In the genomic region with DNA sequence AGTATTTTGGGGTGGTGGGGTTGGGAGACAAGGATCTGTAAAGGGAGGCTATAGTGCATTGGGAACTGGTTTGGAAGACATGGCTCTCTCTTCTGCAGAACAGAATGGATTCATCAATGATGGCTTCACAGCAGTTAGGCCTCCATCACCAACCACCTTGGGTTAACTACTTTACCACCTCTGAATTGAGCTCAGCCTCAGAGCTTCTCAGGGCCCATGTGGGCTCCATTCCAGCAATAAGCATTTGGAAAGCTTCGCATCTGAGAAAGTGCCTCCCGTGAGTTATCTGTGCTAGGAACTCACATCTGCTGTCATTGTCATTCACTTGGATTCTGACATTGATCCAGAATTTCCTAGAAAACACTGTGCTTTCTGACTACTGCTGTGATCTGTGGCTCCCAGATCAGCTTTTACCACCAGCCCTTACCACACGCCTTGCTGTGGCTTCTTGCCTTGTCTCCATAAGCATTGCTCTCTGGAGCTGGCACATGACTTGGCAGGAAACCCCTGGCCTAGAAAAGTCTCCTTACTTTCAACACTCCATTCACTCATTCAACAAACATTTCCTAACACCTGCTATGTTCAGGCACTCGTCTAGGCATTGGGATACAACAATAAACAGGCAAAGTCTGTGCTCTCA, we compare ENCODE assay signal across 10 cellular contexts.
DNase-seq lines count a peak whose midpoint lies in the region; ATAC-seq and TF ChIP-seq lines count a peak whose summit lies in the region.
"Had no signal": no experiment of that assay in that cellular context is flagged by ENCODE, and none has a peak within 500 bp of the region (broad histone marks: within the 10 kb centered on the region; RNA-seq: fewer than 3 reads in every experiment).

No MANE protein-coding gene starts in this region.

- H3K4me3 ChIP-seq in GM12865 (ENCODE audit: low read depth, low read length), result peak overlapping the region; percentile 17
- no peak overlapping the region for H3K4me3 ChIP-seq in MG63
- no peak overlapping the region for H3K4me3 ChIP-seq in thyroid gland (replicated peaks in 1 of 3)
- H3K4me3 ChIP-seq: GM23248 had no signal

- no peak overlapping the region for H3K27ac ChIP-seq in thyroid gland
- H3K27ac ChIP-seq: GM23248 had no signal

- intact Hi-C loops in left cardiac atrium (cut with DNase I), result no loop called here
- intact Hi-C loops in thyroid gland (cut with DNase I), result no loop called here

- TF ChIP-seq CTCF in GM12865 (IDR thresholded peaks at IDR 0.05; ENCODE audit: insufficient read depth, low read depth, low read length, missing control alignments), result no peak
- no peak for TF ChIP-seq CTCF in thyroid gland (IDR thresholded peaks at IDR 0.05)

- no peaks in the 10 kb centered on the region for H3K4me1 ChIP-seq in thyroid gland

- ATAC-seq in GM21529 (IDR thresholded peaks at IDR 0.05; ENCODE audit: unreplicated experiment), result peak; percentile 2
- peak; percentile 71 to 73 for ATAC-seq in left cardiac atrium
- no peak for ATAC-seq in HG03095 (IDR thresholded peaks at IDR 0.05; ENCODE audit: unreplicated experiment)
- no peak for ATAC-seq in GM18867 (IDR thresholded peaks at IDR 0.05; ENCODE audit: unreplicated experiment)

- H3K27me3 ChIP-seq in MG63 (no peaks in the 10 kb centered on the region), thyroid gland (no peaks in the 10 kb centered on the region)

- no peak for DNase-seq in GM12865 (ENCODE audit: low read depth)
- DNase-seq in MG63, result peak; percentile 67
- DNase-seq in left cardiac atrium, result no peak
- no peak for DNase-seq in thyroid gland
- no peak for DNase-seq in RPMI8226
- DNase-seq: SIG-M5 had no signal

- no peaks in the 10 kb centered on the region for H3K36me3 ChIP-seq in MG63
- no peaks in the 10 kb centered on the region for H3K36me3 ChIP-seq in thyroid gland

- 88 to 90% methylated on average over 4 of the region's 4 CpGs for WGBS in thyroid gland, 2 donors

- TF ChIP-seq POLR2A in thyroid gland (IDR thresholded peaks at IDR 0.05), result no peak

- no peaks in the 10 kb centered on the region for H3K9me3 ChIP-seq in MG63
- no peaks in the 10 kb centered on the region for H3K9me3 ChIP-seq in thyroid gland

Comparison
In these comparisons a context has a peak if more than half of its experiments do, and no peak if none do; other contexts are left out.
1. ATAC-seq: peak in GM21529 (single experiment) and left cardiac atrium (2 of 2); none in HG03095 (single experiment) and GM18867 (single experiment).